ENCODE assay signal across 1 cellular context in the genomic region with DNA sequence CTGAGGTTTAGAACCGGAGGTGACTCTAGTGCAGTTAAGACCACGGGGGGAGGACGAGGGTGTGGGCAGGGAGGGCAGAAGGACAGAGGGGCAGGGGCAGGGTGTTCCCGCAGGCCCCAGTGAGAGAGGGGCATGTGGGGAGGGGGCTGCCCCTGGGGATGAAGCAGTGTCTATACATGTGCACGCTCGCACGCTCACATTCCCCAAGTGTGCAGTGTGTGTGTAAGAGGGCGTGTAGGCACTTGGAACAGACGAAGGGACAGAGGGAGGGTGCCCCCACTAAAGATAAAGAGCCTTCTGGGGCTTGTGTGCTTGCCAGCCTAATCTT.
TF ChIP-seq lines count a peak whose summit lies in the region.

No MANE protein-coding gene starts in this region.

TF ChIP-seq in endothelial cell of umbilical vein, 7 proteins besides CTCF, POLR2A, EP300 and RAD21:
- TF ChIP-seq GATA2 (IDR thresholded peaks at IDR 0.05; ENCODE audit: insufficient read depth, insufficient read length, low read depth, low read length), result no peak
- TF ChIP-seq, protein P1, sequence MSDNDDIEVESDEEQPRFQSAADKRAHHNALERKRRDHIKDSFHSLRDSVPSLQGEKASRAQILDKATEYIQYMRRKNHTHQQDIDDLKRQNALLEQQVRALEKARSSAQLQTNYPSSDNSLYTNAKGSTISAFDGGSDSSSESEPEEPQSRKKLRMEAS (IDR thresholded peaks at IDR 0.05; ENCODE audit: insufficient read depth, insufficient read length), result no peak
- TF ChIP-seq JUN (IDR thresholded peaks at IDR 0.05; ENCODE audit: borderline replicate concordance, insufficient read depth, insufficient read length, low read depth), result no peak
- TF ChIP-seq FOS (IDR thresholded peaks at IDR 0.05; ENCODE audit: borderline replicate concordance, insufficient read depth, low read length), result no peak
- no peak for TF ChIP-seq MYC (IDR thresholded peaks at IDR 0.05; ENCODE audit: low read depth, low read length)
- TF ChIP-seq EZH2 (IDR thresholded peaks at IDR 0.05; ENCODE audit: borderline replicate concordance, low read depth, low read length, severe bottlenecking), result no peak
- TF ChIP-seq POLR2AphosphoS5 (IDR thresholded peaks at IDR 0.05; ENCODE audit: insufficient read depth, low read depth, low read length), result no peak
